ENCODE assay signal across 11 cellular contexts in the genomic region with DNA sequence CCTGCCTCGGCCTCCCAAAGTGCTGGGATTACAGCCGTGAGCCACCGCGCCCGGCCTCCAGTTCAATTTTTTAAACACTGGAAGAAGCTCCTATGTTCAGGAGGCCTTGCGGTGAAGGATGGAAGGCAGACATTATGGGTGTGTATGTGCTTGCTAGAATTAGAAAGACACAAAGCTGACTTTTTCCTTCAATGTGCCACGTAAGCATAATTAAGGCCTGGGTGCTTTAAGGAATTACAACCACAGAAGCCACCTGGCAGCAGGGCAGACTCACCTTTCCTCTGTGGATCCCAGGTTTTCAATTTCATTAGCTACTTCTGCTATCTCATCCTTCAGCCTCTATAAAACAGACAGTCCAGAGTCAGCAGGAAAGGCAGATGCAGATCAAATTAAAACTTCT.
DNase-seq lines count a peak whose midpoint lies in the region; ATAC-seq and TF ChIP-seq lines count a peak whose summit lies in the region.
"Had no signal": no experiment of that assay in that cellular context is flagged by ENCODE, and none has a peak within 500 bp of the region (broad histone marks: within the 10 kb centered on the region; RNA-seq: fewer than 3 reads in every experiment).

No MANE protein-coding gene starts in this region.

- H3K4me1 Mint-ChIP-seq in immature natural killer cell (peaks cover 59 to 76% of the 10 kb centered on the region in 2 donors), type B pancreatic cell (ENCODE audit: unreplicated experiment) (peaks cover 32% of the 10 kb centered on the region)

- no peaks in the 10 kb centered on the region for H3K27me3 ChIP-seq in left ventricle myocardium inferior (ENCODE audit: low read depth)

- H3K9me3 Mint-ChIP-seq in immature natural killer cell (no peaks in the 10 kb centered on the region), type B pancreatic cell (no peaks in the 10 kb centered on the region)
- H3K9me3 Mint-ChIP-seq: GM23338, nephron progenitor cell had no signal

- H3K27ac ChIP-seq in left ventricle myocardium inferior (replicated peaks) (peak overlapping the region; percentile 47), RWPE1 (peak overlapping the region; percentile 63)
- H3K27ac ChIP-seq: lower lobe of right lung had no signal

- CTCF ChIA-PET in RWPE1 (lab: Yijun Ruan, JAX) = interaction anchor here (0.5 to 4.7 kb wide), 15 partner anchors 8 to 339 kb away, joined by 3 to 36 read pairs (median 3); partner anchors contain the start of genes CYTH1 and PGS1

- H3K27me3 Mint-ChIP-seq in immature natural killer cell (ENCODE audit: low read depth in 3 of 3) (peaks cover 0 to 6% (median 2%) of the 10 kb centered on the region in 3 donors), type B pancreatic cell (no peaks in the 10 kb centered on the region)

- H3K27ac Mint-ChIP-seq in immature natural killer cell (peak overlapping the region in 5 of 6 donors; percentile 67 to 91 (median 81)), type B pancreatic cell (peak overlapping the region; percentile 1)
- H3K27ac Mint-ChIP-seq: nephron progenitor cell had no signal

- H3K9me3 ChIP-seq in left ventricle myocardium inferior (replicated peaks) = no peaks in the 10 kb centered on the region
- H3K9me3 ChIP-seq: lower lobe of right lung had no signal

- no peak overlapping the region for H3K4me3 ChIP-seq in left ventricle myocardium inferior
- H3K4me3 ChIP-seq: GM23338, lower lobe of right lung had no signal

- H3K36me3 ChIP-seq in left ventricle myocardium inferior = peaks cover 16% of the 10 kb centered on the region

- ATAC-seq in left cardiac atrium (no peak), GM21737 (IDR thresholded peaks at IDR 0.05; ENCODE audit: unreplicated experiment) (no peak)

- intact Hi-C loops in left ventricle myocardium inferior (cut with micrococcal nuclease) (loop anchor here (10.0 kb wide), 1 partner anchor 213 kb away; no protein-coding TSS in a partner anchor), left cardiac atrium (cut with DNase I) (loop anchor here (1.0 to 5.0 kb wide), 2 partner anchors 211 kb away; no protein-coding TSS in a partner anchor)

- H3K4me3 Mint-ChIP-seq in immature natural killer cell (peak overlapping the region in 1 of 5 donors; percentile 21), type B pancreatic cell (no peak overlapping the region)
- H3K4me3 Mint-ChIP-seq: GM23338, nephron progenitor cell had no signal

- POLR2A ChIA-PET in RWPE1 (lab: Yijun Ruan, JAX; ENCODE audit: low non-redundant PET) = no interaction called here

- H3K36me3 Mint-ChIP-seq in immature natural killer cell (peaks cover 4 to 29% (median 14%) of the 10 kb centered on the region in 3 donors), type B pancreatic cell (peaks cover 13% of the 10 kb centered on the region)

- H3K4me1 ChIP-seq in left ventricle myocardium inferior = peaks cover 63% of the 10 kb centered on the region

- DNase-seq in left ventricle myocardium inferior (no peak), left cardiac atrium (no peak), RWPE1 (ENCODE audit: low spot score) (no peak), immature natural killer cell (no peak), type B pancreatic cell (ENCODE audit: extremely low spot score, unreplicated experiment) (no peak), DMS 273 (lab: John Stamatoyannopoulos, UW; ENCODE audit: unreplicated experiment) (no peak), NCI-H524 (lab: John Stamatoyannopoulos, UW) (no peak)

- no peak for TF ChIP-seq CTCF in left ventricle myocardium inferior (IDR thresholded peaks at IDR 0.05; ENCODE audit: borderline replicate concordance)
- no peak for TF ChIP-seq CTCF in RWPE1 (conservative IDR thresholded peaks at IDR 0.05; ENCODE audit: low read depth)
- no peak for TF ChIP-seq CTCF in type B pancreatic cell (conservative IDR thresholded peaks at IDR 0.05)
